ENCODE assay signal across 8 cellular contexts in genomic region chr9:123927625-123928308, GRCh38. TPM values are rescaled to one million over a fixed set of nuclear protein-coding genes. Genes with fewer than 3 reads are reported as not detected.
DNase-seq lines count a peak whose midpoint lies in the region; ATAC-seq and TF ChIP-seq lines count a peak whose summit lies in the region.

No MANE protein-coding gene starts in this region.

- H3K27me3 ChIP-seq in OCI-LY1 (ENCODE audit: insufficient read depth, low read length) (no peaks in the 10 kb centered on the region), esophagus muscularis mucosa (no peaks in the 10 kb centered on the region), spleen (replicated peaks in 1 of 7) (no peaks in the 10 kb centered on the region)

- H3K79me2 ChIP-seq in OCI-LY1 (ENCODE audit: insufficient read depth, low read length): 0 out of 2 replicates have a peak, but pooled peaks cover 6% of the 10 kb centered on the region

- intact Hi-C loops in activated CD4-positive, alpha-beta T cell treated with anti-CD3 and anti-CD28 coated beads for 36 hours (cut with DNase I, micrococcal nuclease): loop anchor here (2.0 to 5.0 kb wide), 7 partner anchors 61 to 385 kb away; no protein-coding TSS in a partner anchor
- intact Hi-C loops in esophagus muscularis mucosa (cut with DNase I) (loop anchor here (10.0 kb wide), 1 partner anchor 203 kb away; no protein-coding TSS in a partner anchor), spleen (cut with DNase I; ENCODE audit: low total_unique reads) (no loop called here)

- peak overlapping the region; percentile 97 for H3K4me3 ChIP-seq in OCI-LY1 (ENCODE audit: low read depth, low read length, poor library complexity, severe bottlenecking)
- H3K4me3 ChIP-seq in esophagus muscularis mucosa: peak overlapping the region in 1 of 4 donors; percentile 5
- peak overlapping the region in 5 of 8 donors; percentile 11 to 84 (median 71) for H3K4me3 ChIP-seq in spleen

- DNase-seq in activated CD4-positive, alpha-beta T cell treated with anti-CD3 and anti-CD28 coated beads for 36 hours: no peak
- DNase-seq in activated CD4-positive, alpha-beta T cell treated with anti-CD3 and anti-CD28 coated beads for 4 hours: no peak
- DNase-seq in esophagus muscularis mucosa (ENCODE audit: extremely low spot score) (peak; percentile 70), spleen (no peak), nucleus accumbens (lab: John Stamatoyannopoulos, UW) (no peak)

- TF ChIP-seq EP300 in esophagus muscularis mucosa (IDR thresholded peaks at IDR 0.05): no peak

- H3K4me1 Mint-ChIP-seq in activated CD4-positive, alpha-beta T cell treated with anti-CD3 and anti-CD28 coated beads for 36 hours: peaks cover 35% of the 10 kb centered on the region

- H3K36me3 Mint-ChIP-seq in activated CD4-positive, alpha-beta T cell treated with anti-CD3 and anti-CD28 coated beads for 36 hours (ENCODE audit: low read depth): peaks cover 6% of the 10 kb centered on the region

- POLR2A ChIA-PET in activated CD4-positive, alpha-beta T cell treated with anti-CD3 and anti-CD28 coated beads for 36 hours (lab: Charles Lee): interaction anchor here (0.6 kb wide), 1 partner anchor 290 kb away, joined by 4 read pairs; no protein-coding TSS in a partner anchor

- TF ChIP-seq POLR2A in esophagus muscularis mucosa (IDR thresholded peaks at IDR 0.05; ENCODE audit: low read depth) (no peak), spleen (IDR thresholded peaks at IDR 0.05) (no peak)

- H3K4me1 ChIP-seq in OCI-LY1 (ENCODE audit: insufficient read depth, low read length, severe bottlenecking) (peaks cover 34% of the 10 kb centered on the region), esophagus muscularis mucosa (peaks cover 15 to 36% (median 32%) of the 10 kb centered on the region in 4 donors), spleen (peaks cover 20 to 64% (median 51%) of the 10 kb centered on the region in 6 donors)

- H3F3A ChIP-seq in OCI-LY1 (ENCODE audit: insufficient read depth, low read length): no peaks in the 10 kb centered on the region

- H3K27ac Mint-ChIP-seq in activated CD4-positive, alpha-beta T cell treated with anti-CD3 and anti-CD28 coated beads for 36 hours: no peak overlapping the region

- no peak overlapping the region for H3K9ac ChIP-seq in OCI-LY1 (ENCODE audit: low read length)

- peak overlapping the region; percentile 80 for H3K4me3 Mint-ChIP-seq in activated CD4-positive, alpha-beta T cell treated with anti-CD3 and anti-CD28 coated beads for 36 hours

- no peak overlapping the region for H2AFZ ChIP-seq in OCI-LY1 (ENCODE audit: low read length)

- H3K27me3 Mint-ChIP-seq in activated CD4-positive, alpha-beta T cell treated with anti-CD3 and anti-CD28 coated beads for 36 hours: peaks cover 2% of the 10 kb centered on the region

- H3K9me3 Mint-ChIP-seq in activated CD4-positive, alpha-beta T cell treated with anti-CD3 and anti-CD28 coated beads for 36 hours (ENCODE audit: low read depth): peaks cover 3% of the 10 kb centered on the region

- H3K36me3 ChIP-seq in OCI-LY1 (ENCODE audit: insufficient read depth, low read length) (no peaks in the 10 kb centered on the region; the same call in 1 of the 2 replicates), esophagus muscularis mucosa (no peaks in the 10 kb centered on the region), spleen (no peaks in the 10 kb centered on the region)

- H3K9me3 ChIP-seq in OCI-LY1 (ENCODE audit: low read length): peaks cover 4% of the 10 kb centered on the region; the same call in 1 of the 2 replicates
- H3K9me3 ChIP-seq in esophagus muscularis mucosa: no peaks in the 10 kb centered on the region
- peaks cover 0 to 7% (median 0%) of the 10 kb centered on the region in 8 donors for H3K9me3 ChIP-seq in spleen

- CTCF ChIA-PET in activated CD4-positive, alpha-beta T cell treated with anti-CD3 and anti-CD28 coated beads for 36 hours (lab: Charles Lee): interaction anchor here (0.6 kb wide), 1 partner anchor 599 kb away, joined by 4 read pairs; no protein-coding TSS in a partner anchor

- H3K27ac ChIP-seq in OCI-LY1 (ENCODE audit: low read depth, low read length, poor library complexity, severe bottlenecking) (peak overlapping the region; percentile 41), esophagus muscularis mucosa (replicated peaks in 1 of 4) (no peak overlapping the region), spleen (peak overlapping the region in 7 of 8 donors; percentile 71 to 90 (median 83))

- peak overlapping the region; percentile 100 for H3K4me2 ChIP-seq in OCI-LY1 (ENCODE audit: low read length)

- no peaks in the 10 kb centered on the region for H4K20me1 ChIP-seq in OCI-LY1 (ENCODE audit: insufficient read depth, low read length)

- no peaks in the 10 kb centered on the region for H3K9me2 ChIP-seq in OCI-LY1 (ENCODE audit: low read depth, low read length)

- TF ChIP-seq CTCF in OCI-LY1 (IDR thresholded peaks at IDR 0.05; ENCODE audit: low read length): no peak
- TF ChIP-seq CTCF in esophagus muscularis mucosa (IDR thresholded peaks at IDR 0.05): no peak
- TF ChIP-seq CTCF in spleen (IDR thresholded peaks at IDR 0.05 in 8 of 11, conservative IDR thresholded peaks at IDR 0.05 in 3 of 11): no peak

- no peak for ATAC-seq in activated CD4-positive, alpha-beta T cell treated with anti-CD3 and anti-CD28 coated beads for 36 hours
- no peak for ATAC-seq in esophagus mucosa
- ATAC-seq in GM21367 (IDR thresholded peaks at IDR 0.05; ENCODE audit: unreplicated experiment): no peak

- 76% methylated on average over 3 of the region's 3 CpGs for WGBS in esophagus muscularis mucosa
- 15 to 32% (median 19%) methylated on average over 3 of the region's 3 CpGs for WGBS in spleen, 5 donors

RNA-seq across cellular contexts. Expression of gene DENND1A, which starts 2.2 kb away (rescaled TPM):
- total RNA-seq in activated CD4-positive, alpha-beta T cell treated with anti-CD3 and anti-CD28 coated beads for 36 hours: 10 to 100 TPM; 23.7 to 29.5 TPM
- total RNA-seq in esophagus muscularis mucosa: 10 to 100 TPM; 19.2 to 26.9 (median 24.0) TPM
- 10 to 100 TPM; 30.8 to 59.3 (median 50.7) TPM for total RNA-seq in spleen
- polyA plus RNA-seq in spleen: 10 to 100 TPM in 1 of 3 donors, 1 to 10 TPM in 2; 5.4 to 16.8 (median 7.5) TPM
- 9.0 TPM for total RNA-seq in esophagus mucosa

Comparison
In these comparisons a context has a peak if more than half of its experiments do, and no peak if none do; other contexts are left out.
1. H3K27ac ChIP-seq: peak in OCI-LY1 (single experiment) and spleen (7 of 8); none in esophagus muscularis mucosa (0 of 4).